In the genomic region with DNA sequence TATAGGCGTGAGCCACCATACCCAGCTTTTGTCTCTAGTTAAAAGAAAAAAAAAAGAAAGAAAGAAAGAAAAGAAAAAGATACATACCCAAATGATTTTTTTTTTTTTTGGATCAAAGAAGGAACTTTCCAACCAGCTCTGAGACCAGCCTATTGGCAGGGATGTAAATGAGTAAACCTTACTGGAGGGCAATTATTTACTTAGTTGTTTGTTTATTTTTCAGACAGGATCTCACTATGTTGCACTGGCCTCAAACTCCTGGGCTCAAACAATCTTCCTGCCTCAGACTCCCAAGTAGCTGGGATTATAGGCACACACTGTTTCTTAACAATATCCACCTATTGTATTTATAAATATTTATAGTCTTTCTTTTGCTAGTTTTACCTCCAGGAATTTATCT, we compare ENCODE assay signal across 38 cellular contexts.
"Had no signal": no experiment of that assay in that cellular context is flagged by ENCODE, and none has a peak within 500 bp of the region (broad histone marks: within the 10 kb centered on the region; RNA-seq: fewer than 3 reads in every experiment).

No MANE protein-coding gene starts in this region.

- H3K36me3 ChIP-seq: cardiac muscle cell had no signal

- H3K27me3 Mint-ChIP-seq: activated B cell treated with CpG ODN at 0.5 μM for 24 hours; activated CD4-positive, alpha-beta memory T cell treated with anti-CD3 and anti-CD28 coated beads for 36 hours; activated CD4-positive, alpha-beta T cell treated with anti-CD3 and anti-CD28 coated beads, Interleukin-2, amount 10 ng/mL, durations not matched to agents 24 days and 14 days; activated CD8-positive, alpha-beta T cell treated with anti-CD3 and anti-CD28 coated beads for 36 hours; activated naive CD4-positive, alpha-beta T cell treated with anti-CD3 and anti-CD28 coated beads, Interleukin-2, amount 10 ng/mL, durations not matched to agents 7 days and 5 days; activated naive CD4-positive, alpha-beta T cell treated with anti-CD3 and anti-CD28 coated beads, Interleukin-2, amount 50 U/mL, for 24 hours; activated naive CD8-positive, alpha-beta T cell; activated naive CD8-positive, alpha-beta T cell treated with anti-CD3 and anti-CD28 coated beads, Interleukin-2, amount 10 ng/mL, durations not matched to agents 7 days and 5 days; activated naive CD8-positive, alpha-beta T cell treated with anti-CD3 and anti-CD28 coated beads, Interleukin-2, amount 50 U/mL, for 24 hours; activated T-helper 17 cell treated with anti-CD3 and anti-CD28 coated beads, Interleukin-2, amount 50 U/mL, for 72 hours; brain; central memory CD8-positive, alpha-beta T cell had no signal

- H3K9me3 Mint-ChIP-seq: activated B cell treated with CpG ODN at 0.5 μM for 24 hours; activated CD4-positive, alpha-beta memory T cell treated with anti-CD3 and anti-CD28 coated beads for 36 hours; activated CD4-positive, alpha-beta T cell treated with anti-CD3 and anti-CD28 coated beads, Interleukin-2, amount 10 ng/mL, durations not matched to agents 24 days and 14 days; activated CD8-positive, alpha-beta T cell treated with anti-CD3 and anti-CD28 coated beads for 36 hours; activated naive CD4-positive, alpha-beta T cell treated with anti-CD3 and anti-CD28 coated beads, Interleukin-2, amount 10 ng/mL, durations not matched to agents 7 days and 5 days; activated naive CD4-positive, alpha-beta T cell treated with anti-CD3 and anti-CD28 coated beads, Interleukin-2, amount 50 U/mL, for 24 hours; activated naive CD8-positive, alpha-beta T cell treated with anti-CD3 and anti-CD28 coated beads, Interleukin-2, amount 10 ng/mL, durations not matched to agents 7 days and 5 days; activated naive CD8-positive, alpha-beta T cell treated with anti-CD3 and anti-CD28 coated beads, Interleukin-2, amount 50 U/mL, for 24 hours; activated T-cell treated with anti-CD3 and anti-CD28 coated beads, Interleukin-2, amount 50 U/mL, for 4 hours; activated T-cell treated with anti-CD3 and anti-CD28 coated beads, Interleukin-2, amount 50 U/mL, for 72 hours; activated T-helper 1 cell treated with anti-CD3 and anti-CD28 coated beads, Interleukin-12 subunit alpha, Interleukin-12 subunit beta, Interleukin-2, Interleukin-4 antibody, amounts not matched to agents 30 ng/mL and 10 ng/mL and 1 ng/mL, durations not matched to agents 14 hours and 24 hours and 36 hours; activated T-helper 17 cell treated with anti-CD3 and anti-CD28 coated beads, Interleukin-2, amount 50 U/mL, for 72 hours; brain; central memory CD8-positive, alpha-beta T cell; T-helper 1 cell treated with Interleukin-12 subunit alpha and Interleukin-12 subunit beta and Interleukin-4 antibody, amounts not matched to agents 30 μg/mL and 1 μg/mL, for 36 hours; T-helper 2 cell treated with Interferon-gamma antibody and Interleukin-4, amounts not matched to agents 5 μg/mL and 100 μg/mL, for 36 hours had no signal

- H3K4me1 ChIP-seq: ascending aorta had no signal

- FAIRE-seq: bronchial epithelial cell, TTC549 had no signal

- H3K4me3 Mint-ChIP-seq: activated B cell treated with CpG ODN at 0.5 μM for 24 hours; activated CD4-positive, alpha-beta memory T cell treated with anti-CD3 and anti-CD28 coated beads for 36 hours; activated CD4-positive, alpha-beta T cell treated with anti-CD3 and anti-CD28 coated beads, Interleukin-2, amount 10 ng/mL, durations not matched to agents 24 days and 14 days; activated CD8-positive, alpha-beta T cell treated with anti-CD3 and anti-CD28 coated beads for 36 hours; activated naive CD4-positive, alpha-beta T cell treated with anti-CD3 and anti-CD28 coated beads, Interleukin-2, amount 10 ng/mL, durations not matched to agents 7 days and 5 days; activated naive CD4-positive, alpha-beta T cell treated with anti-CD3 and anti-CD28 coated beads, Interleukin-2, amount 50 U/mL, for 24 hours; activated naive CD8-positive, alpha-beta T cell; activated naive CD8-positive, alpha-beta T cell treated with anti-CD3 and anti-CD28 coated beads, Interleukin-2, amount 10 ng/mL, durations not matched to agents 7 days and 5 days; activated naive CD8-positive, alpha-beta T cell treated with anti-CD3 and anti-CD28 coated beads, Interleukin-2, amount 50 U/mL, for 24 hours; activated T-cell treated with anti-CD3 and anti-CD28 coated beads, Interleukin-2, amount 50 U/mL, for 4 hours; activated T-cell treated with anti-CD3 and anti-CD28 coated beads, Interleukin-2, amount 50 U/mL, for 72 hours; activated T-helper 1 cell treated with anti-CD3 and anti-CD28 coated beads, Interleukin-12 subunit alpha, Interleukin-12 subunit beta, Interleukin-2, Interleukin-4 antibody, amounts not matched to agents 30 ng/mL and 10 ng/mL and 1 ng/mL, durations not matched to agents 14 hours and 24 hours and 36 hours; activated T-helper 17 cell treated with anti-CD3 and anti-CD28 coated beads, Interleukin-2, amount 50 U/mL, for 72 hours; brain; central memory CD8-positive, alpha-beta T cell; T-helper 1 cell treated with Interleukin-12 subunit alpha and Interleukin-12 subunit beta and Interleukin-4 antibody, amounts not matched to agents 30 μg/mL and 1 μg/mL, for 36 hours; T-helper 2 cell treated with Interferon-gamma antibody and Interleukin-4, amounts not matched to agents 5 μg/mL and 100 μg/mL, for 36 hours had no signal

- ATAC-seq: activated CD8-positive, alpha-beta T cell treated with anti-CD3 and anti-CD28 coated beads for 36 hours; activated naive CD8-positive, alpha-beta T cell treated with anti-CD3 and anti-CD28 coated beads, Interleukin-2, amount 50 U/mL, for 24 hours; activated T-cell treated with anti-CD3 and anti-CD28 coated beads, Interleukin-2, amount 50 U/mL, for 4 hours; activated T-cell treated with anti-CD3 and anti-CD28 coated beads, Interleukin-2, amount 50 U/mL, for 72 hours; activated T-helper 17 cell treated with anti-CD3 and anti-CD28 coated beads, Interleukin-2, amount 50 U/mL, for 72 hours had no signal

- H3K27ac ChIP-seq: ascending aorta, cardiac muscle cell, VCaP had no signal

- H3K4me3 ChIP-seq: ascending aorta, cardiac muscle cell had no signal

- H3K27me3 ChIP-seq: ascending aorta, cardiac muscle cell had no signal

- H3K27ac Mint-ChIP-seq: activated B cell treated with CpG ODN at 0.5 μM for 24 hours; activated CD4-positive, alpha-beta memory T cell treated with anti-CD3 and anti-CD28 coated beads for 36 hours; activated CD4-positive, alpha-beta T cell treated with anti-CD3 and anti-CD28 coated beads, Interleukin-2, amount 10 ng/mL, durations not matched to agents 24 days and 14 days; activated CD8-positive, alpha-beta T cell treated with anti-CD3 and anti-CD28 coated beads for 36 hours; activated naive CD4-positive, alpha-beta T cell treated with anti-CD3 and anti-CD28 coated beads, Interleukin-2, amount 10 ng/mL, durations not matched to agents 7 days and 5 days; activated naive CD4-positive, alpha-beta T cell treated with anti-CD3 and anti-CD28 coated beads, Interleukin-2, amount 50 U/mL, for 24 hours; activated naive CD8-positive, alpha-beta T cell; activated naive CD8-positive, alpha-beta T cell treated with anti-CD3 and anti-CD28 coated beads, Interleukin-2, amount 10 ng/mL, durations not matched to agents 7 days and 5 days; activated naive CD8-positive, alpha-beta T cell treated with anti-CD3 and anti-CD28 coated beads, Interleukin-2, amount 50 U/mL, for 24 hours; activated T-cell treated with anti-CD3 and anti-CD28 coated beads, Interleukin-2, amount 50 U/mL, for 72 hours; activated T-helper 1 cell treated with anti-CD3 and anti-CD28 coated beads, Interleukin-12 subunit alpha, Interleukin-12 subunit beta, Interleukin-2, Interleukin-4 antibody, amounts not matched to agents 30 ng/mL and 10 ng/mL and 1 ng/mL, durations not matched to agents 14 hours and 24 hours and 36 hours; activated T-helper 17 cell treated with anti-CD3 and anti-CD28 coated beads, Interleukin-2, amount 50 U/mL, for 72 hours; brain; T-helper 1 cell treated with Interleukin-12 subunit alpha and Interleukin-12 subunit beta and Interleukin-4 antibody, amounts not matched to agents 30 μg/mL and 1 μg/mL, for 36 hours; T-helper 2 cell treated with Interferon-gamma antibody and Interleukin-4, amounts not matched to agents 5 μg/mL and 100 μg/mL, for 36 hours had no signal

- H3K9me3 ChIP-seq: ascending aorta had no signal

- DNase-seq: activated B cell treated with CpG ODN at 0.5 μM for 24 hours; activated CD4-positive, alpha-beta memory T cell treated with anti-CD3 and anti-CD28 coated beads for 36 hours; activated CD4-positive, alpha-beta T cell treated with anti-CD3 and anti-CD28 coated beads for 4 hours; activated CD4-positive, alpha-beta T cell treated with anti-CD3 and anti-CD28 coated beads, Interleukin-2, amount 10 ng/mL, durations not matched to agents 24 days and 14 days; activated CD4-positive, alpha-beta T cell treated with anti-CD3 and anti-CD28 coated beads, Interleukin-2, amount 50 U/mL, for 1 hour; activated CD4-positive, alpha-beta T cell treated with anti-CD3 and anti-CD28 coated beads, Interleukin-2, amount 50 U/mL, for 4 hours; activated CD4-positive, CD25-positive, alpha-beta regulatory T cell treated with anti-CD3 and anti-CD28 coated beads, Interleukin-2, amount 50 U/mL, for 72 hours; activated CD8-positive, alpha-beta memory T cell treated with anti-CD3 and anti-CD28 coated beads, Interleukin-2, amount 50 U/mL, for 4 hours; activated CD8-positive, alpha-beta T cell treated with anti-CD3 and anti-CD28 coated beads for 36 hours; activated gamma-delta T cell; activated naive CD4-positive, alpha-beta T cell treated with Interleukin-2 at 50 U/mL for 16 hours; activated naive CD8-positive, alpha-beta T cell treated with anti-CD3 and anti-CD28 coated beads, Interleukin-2, amount 10 ng/mL, durations not matched to agents 7 days and 5 days; activated naive CD8-positive, alpha-beta T cell treated with anti-CD3 and anti-CD28 coated beads, Interleukin-2, amount 50 U/mL, for 24 hours; activated T-cell treated with anti-CD3 and anti-CD28 coated beads for 4 hours; activated T-cell treated with anti-CD3 and anti-CD28 coated beads, Interleukin-2, amount 50 U/mL, for 1 hour; activated T-cell treated with anti-CD3 and anti-CD28 coated beads, Interleukin-2, amount 50 U/mL, for 4 hours; activated T-cell treated with anti-CD3 and anti-CD28 coated beads, Interleukin-2, amount 50 U/mL, for 72 hours; amygdala; anterior cingulate cortex; caudate nucleus; cerebellar nuclear complex; T-helper 1 cell; T-helper 2 cell; T-helper 9 cell had no signal

- H3K4me1 Mint-ChIP-seq: activated B cell treated with CpG ODN at 0.5 μM for 24 hours; activated CD4-positive, alpha-beta T cell treated with anti-CD3 and anti-CD28 coated beads, Interleukin-2, amount 10 ng/mL, durations not matched to agents 24 days and 14 days; activated naive CD4-positive, alpha-beta T cell treated with anti-CD3 and anti-CD28 coated beads, Interleukin-2, amount 10 ng/mL, durations not matched to agents 7 days and 5 days; activated naive CD4-positive, alpha-beta T cell treated with anti-CD3 and anti-CD28 coated beads, Interleukin-2, amount 50 U/mL, for 24 hours; activated naive CD8-positive, alpha-beta T cell treated with anti-CD3 and anti-CD28 coated beads, Interleukin-2, amount 10 ng/mL, durations not matched to agents 7 days and 5 days; activated naive CD8-positive, alpha-beta T cell treated with anti-CD3 and anti-CD28 coated beads, Interleukin-2, amount 50 U/mL, for 24 hours; activated T-helper 17 cell treated with anti-CD3 and anti-CD28 coated beads, Interleukin-2, amount 50 U/mL, for 72 hours; central memory CD8-positive, alpha-beta T cell had no signal
